ENCODE assay signal across 6 cellular contexts in the genomic region with DNA sequence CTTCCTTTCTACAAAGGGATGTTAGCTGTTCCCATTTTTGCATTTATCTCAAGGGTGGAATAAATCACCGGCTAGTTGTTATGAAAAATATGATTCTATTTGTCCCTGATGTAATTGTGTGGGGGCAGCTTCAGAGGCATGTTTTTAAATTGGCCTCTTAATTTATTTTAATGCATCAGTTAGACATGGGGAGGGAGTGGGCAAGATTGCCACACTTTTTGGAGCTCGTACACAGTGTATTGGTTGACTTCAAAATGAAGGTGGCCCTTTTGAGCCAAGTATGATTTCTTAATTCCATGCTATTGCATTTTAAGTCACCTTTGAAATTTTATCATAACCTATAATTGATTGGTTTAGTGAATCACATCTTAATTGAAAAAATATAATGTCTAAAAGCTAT.
"Had no signal": no experiment of that assay in that cellular context is flagged by ENCODE, and none has a peak within 500 bp of the region (broad histone marks: within the 10 kb centered on the region; RNA-seq: fewer than 3 reads in every experiment).

No MANE protein-coding gene starts in this region.

- H3K27ac ChIP-seq: HL-60 had no signal

- H3K4me1 Mint-ChIP-seq: GM23338, H9 had no signal

- H3K36me3 Mint-ChIP-seq: IgD-negative memory B cell had no signal

- H3K4me3 ChIP-seq: GM23338 had no signal

- ATAC-seq: GM23338, HepG2 had no signal

- DNase-seq: H9, HCEC 1CT had no signal

- H3K27me3 Mint-ChIP-seq: IgD-negative memory B cell had no signal

- H3K27ac Mint-ChIP-seq: GM23338, H9, IgD-negative memory B cell had no signal

- H3K4me3 Mint-ChIP-seq: GM23338, H9, IgD-negative memory B cell had no signal

- H3K9me3 Mint-ChIP-seq: GM23338, H9 had no signal
